ENCODE assay signal across 29 cellular contexts in the genomic region with DNA sequence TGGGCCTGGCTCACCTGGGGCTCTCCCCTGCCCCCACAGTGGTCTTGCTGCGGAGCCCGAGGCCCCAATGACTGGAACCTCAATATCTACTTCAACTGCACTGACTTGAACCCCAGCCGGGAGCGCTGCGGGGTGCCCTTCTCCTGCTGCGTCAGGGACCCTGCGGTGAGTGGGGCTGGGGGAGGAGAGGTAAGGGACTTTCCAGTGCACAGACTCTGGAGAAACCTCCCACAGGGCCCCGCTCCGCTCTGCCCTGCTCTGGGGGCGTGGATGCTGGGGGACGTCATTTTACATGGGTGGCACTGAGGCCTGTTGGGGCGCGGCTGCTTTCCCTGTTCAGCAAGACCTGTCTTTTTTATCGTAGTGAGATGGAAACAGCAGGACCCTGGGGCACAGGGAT. TPM values are rescaled to one million over a fixed set of nuclear protein-coding genes. Genes with fewer than 3 reads are reported as not detected.
"Had no signal": no experiment of that assay in that cellular context is flagged by ENCODE, and none has a peak within 500 bp of the region (broad histone marks: within the 10 kb centered on the region; RNA-seq: fewer than 3 reads in every experiment).

No MANE protein-coding gene starts in this region.

- H3K36me3 ChIP-seq: ovary, right lobe of liver had no signal

- H3K4me3 Mint-ChIP-seq: activated naive CD4-positive, alpha-beta T cell treated with anti-CD3 and anti-CD28 coated beads, Interleukin-2, amount 50 U/mL, for 24 hours; activated T-helper 1 cell treated with anti-CD3 and anti-CD28 coated beads, Interleukin-12 subunit alpha, Interleukin-12 subunit beta, Interleukin-2, Interleukin-4 antibody, amounts not matched to agents 30 ng/mL and 10 ng/mL and 1 ng/mL, durations not matched to agents 14 hours and 24 hours and 36 hours; brain; dendritic cell treated with granulocyte-macrophage colony-stimulating factor and Interleukin-4, amounts not matched to agents 40 ng/mL and 50 ng/mL, for 4 days; memory B cell; naive thymus-derived CD4-positive, alpha-beta T cell had no signal

- H3K27ac Mint-ChIP-seq: activated naive CD4-positive, alpha-beta T cell treated with anti-CD3 and anti-CD28 coated beads, Interleukin-2, amount 50 U/mL, for 24 hours; activated T-helper 1 cell treated with anti-CD3 and anti-CD28 coated beads, Interleukin-12 subunit alpha, Interleukin-12 subunit beta, Interleukin-2, Interleukin-4 antibody, amounts not matched to agents 30 ng/mL and 10 ng/mL and 1 ng/mL, durations not matched to agents 14 hours and 24 hours and 36 hours; dendritic cell treated with granulocyte-macrophage colony-stimulating factor and Interleukin-4, amounts not matched to agents 40 ng/mL and 50 ng/mL, for 4 days; memory B cell; progenitor cell of endocrine pancreas had no signal

- H3K4me3 ChIP-seq: esophagus muscularis mucosa, heart right ventricle, ovary, right lobe of liver, suprapubic skin, tibial nerve had no signal

- DNase-seq: activated gamma-delta T cell; aorta; effector CD4-positive, alpha-beta T cell; foreskin melanocyte; heart right ventricle; midbrain; naive thymus-derived CD4-positive, alpha-beta T cell; ovary; right lobe of liver; stimulated activated CD4-positive, alpha-beta T cell treated with anti-CD3 and anti-CD28 coated beads, Interleukin-12 subunit alpha, Interleukin-12 subunit beta, amount 100 ng/mL, for 4 hours; stimulated activated naive CD4-positive, alpha-beta T cell; T-helper 1 cell had no signal

- ATAC-seq: heart right ventricle; naive thymus-derived CD4-positive, alpha-beta T cell; right lobe of liver had no signal

- H3K9me3 Mint-ChIP-seq: activated naive CD4-positive, alpha-beta T cell treated with anti-CD3 and anti-CD28 coated beads, Interleukin-2, amount 50 U/mL, for 24 hours; activated T-helper 1 cell treated with anti-CD3 and anti-CD28 coated beads, Interleukin-12 subunit alpha, Interleukin-12 subunit beta, Interleukin-2, Interleukin-4 antibody, amounts not matched to agents 30 ng/mL and 10 ng/mL and 1 ng/mL, durations not matched to agents 14 hours and 24 hours and 36 hours; brain; dendritic cell treated with granulocyte-macrophage colony-stimulating factor and Interleukin-4, amounts not matched to agents 40 ng/mL and 50 ng/mL, for 4 days; memory B cell; naive thymus-derived CD4-positive, alpha-beta T cell had no signal

- H3K27me3 Mint-ChIP-seq: activated naive CD4-positive, alpha-beta T cell treated with anti-CD3 and anti-CD28 coated beads, Interleukin-2, amount 50 U/mL, for 24 hours; brain; memory B cell; naive thymus-derived CD4-positive, alpha-beta T cell had no signal

- H3K9me3 ChIP-seq: esophagus muscularis mucosa, heart right ventricle, ovary, right lobe of liver, suprapubic skin, tibial nerve had no signal

- H3K27me3 ChIP-seq: esophagus muscularis mucosa, heart right ventricle, ovary, right lobe of liver, suprapubic skin, tibial nerve had no signal

- FAIRE-seq: TTC549 had no signal

- H3K27ac ChIP-seq: esophagus muscularis mucosa, heart right ventricle, ovary, right lobe of liver, suprapubic skin, tibial nerve, VCaP had no signal

RNA-seq across cellular contexts. Expression of a gene that starts 24.4 kb away (rescaled TPM):
- total RNA-seq: activated T-helper 1 cell treated with anti-CD3 and anti-CD28 coated beads, Interleukin-12 subunit alpha, Interleukin-12 subunit beta, Interleukin-2, Interleukin-4 antibody, amounts not matched to agents 30 ng/mL and 10 ng/mL and 1 ng/mL, durations not matched to agents 14 hours and 24 hours and 36 hours; aorta; cardiac septum; esophagus muscularis mucosa; heart right ventricle; kidney epithelial cell; lower leg skin; naive thymus-derived CD4-positive, alpha-beta T cell; ovary; progenitor cell of endocrine pancreas; renal cortical epithelial cell; right lobe of liver; skeletal muscle tissue; suprapubic skin; tibial nerve; urinary bladder had no signal

RNA-seq across cellular contexts. Expression of a gene that starts 24.5 kb away (rescaled TPM):
- total RNA-seq: activated T-helper 1 cell treated with anti-CD3 and anti-CD28 coated beads, Interleukin-12 subunit alpha, Interleukin-12 subunit beta, Interleukin-2, Interleukin-4 antibody, amounts not matched to agents 30 ng/mL and 10 ng/mL and 1 ng/mL, durations not matched to agents 14 hours and 24 hours and 36 hours; aorta; esophagus muscularis mucosa; kidney epithelial cell; lower leg skin; naive thymus-derived CD4-positive, alpha-beta T cell; ovary; renal cortical epithelial cell; right lobe of liver; skeletal muscle tissue; suprapubic skin; tibial nerve; urinary bladder had no signal
